In the genomic region with DNA sequence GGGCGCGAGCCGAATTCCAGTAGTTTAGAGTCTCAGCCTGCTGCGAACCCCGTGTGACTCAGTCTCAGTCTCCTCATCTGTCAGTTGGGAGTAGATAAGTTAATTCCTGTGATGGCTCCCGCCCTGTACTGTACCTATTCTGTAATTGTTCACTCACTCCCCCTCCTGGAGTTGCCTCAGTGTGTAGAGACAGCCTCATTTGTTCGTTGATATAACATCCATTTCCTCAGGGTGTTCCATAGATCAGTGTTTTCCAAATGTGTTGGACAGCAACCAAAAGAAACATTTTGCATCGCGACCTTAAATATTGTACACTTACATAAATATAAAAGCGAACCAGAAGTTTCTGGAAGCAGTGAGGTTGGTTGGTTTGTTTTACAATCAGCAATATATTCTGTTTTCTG, we compare ENCODE assay signal across 1 cellular context.
TF ChIP-seq lines count a peak whose summit lies in the region.

No MANE protein-coding gene starts in this region.

TF ChIP-seq in A549, 52 proteins besides CTCF, POLR2A, EP300 and RAD21 (continued from another document):
- TF ChIP-seq FOSL2 (IDR thresholded peaks at IDR 0.05), result no peak
- peak; percentile 72 for TF ChIP-seq FOSL2 (CRISPR knock-in tag; IDR thresholded peaks at IDR 0.05)
- no peak for TF ChIP-seq ZSCAN20 (CRISPR knock-in tag; IDR thresholded peaks at IDR 0.05)
- no peak for TF ChIP-seq CEBPB (IDR thresholded peaks at IDR 0.05)
- TF ChIP-seq POLR2AphosphoS2 (conservative IDR thresholded peaks at IDR 0.05; ENCODE audit: low read length), result peak; percentile 8; the same call in 1 of the 2 replicates
- no peak for TF ChIP-seq CHD2 (IDR thresholded peaks at IDR 0.05; ENCODE audit: low read length, partially characterized antibody)
